ENCODE assay signal across 8 cellular contexts in genomic region chr1:112700290-112701226, GRCh38. TPM values are rescaled to one million over a fixed set of nuclear protein-coding genes. Genes with fewer than 3 reads are reported as not detected.
DNase-seq lines count a peak whose midpoint lies in the region; ATAC-seq, FAIRE-seq and TF ChIP-seq lines count a peak whose summit lies in the region.

No MANE protein-coding gene starts in this region.

- FAIRE-seq in H54 (lab: Jason Lieb, UNC), result peak; percentile 69

- DNase-seq in DMS 273 (lab: John Stamatoyannopoulos, UW; ENCODE audit: unreplicated experiment) (peak; percentile 97), H54 (ENCODE audit: insufficient read length, low spot score) (peak; percentile 80), NCI-H1048 (lab: John Stamatoyannopoulos, UW) (peak; percentile 40), T-helper 1 cell (peak in 4 of 5 donors; percentile 44 to 49 (median 47)), astrocyte of the cerebellum (ENCODE audit: low read depth) (peak; percentile 92), hepatic stellate cell (ENCODE audit: low spot score) (peak; percentile 93), renal cortical epithelial cell (ENCODE audit: low read depth) (peak; percentile 92)

- in situ Hi-C loops in astrocyte of the cerebellum (cut with HindIII; ENCODE audit: low sequenced_read_pairs), result no loop called here

- ATAC-seq in GM21529 (IDR thresholded peaks at IDR 0.05; ENCODE audit: unreplicated experiment), result no peak

- TF ChIP-seq POLR2A in H54 (IDR thresholded peaks at IDR 0.05; ENCODE audit: low read depth, low read length), result no peak; the same call in 1 of the 2 replicates

- H3K4me3 ChIP-seq in astrocyte of the cerebellum (ENCODE audit: low read depth, low read length), result no peak overlapping the region

- no peak for TF ChIP-seq CTCF in astrocyte of the cerebellum (IDR thresholded peaks at IDR 0.05; ENCODE audit: low read depth, low read length, missing control alignments)

RNA-seq across cellular contexts. Expression of gene RHOC, which starts 6.4 kb away (rescaled TPM):
- total RNA-seq in renal cortical epithelial cell, result 516 and 1,250 TPM in 2 replicates

RNA-seq across cellular contexts. Expression of gene PPM1J, which starts 14.6 kb away (rescaled TPM):
- total RNA-seq in renal cortical epithelial cell, result 2.5 and 2.6 TPM in 2 replicates

RNA-seq across cellular contexts. Expression of gene MOV10, which starts 26.1 kb away (rescaled TPM):
- 35.4 and 48.9 TPM in 2 replicates for total RNA-seq in renal cortical epithelial cell

Comparison
In these comparisons a context has a peak if more than half of its experiments do, and no peak if none do; other contexts are left out.
1. DNase-seq: peak in every context shown above with its lines; median percentile 97 in DMS 273; 93 in hepatic stellate cell; 92 in astrocyte of the cerebellum; 92 in renal cortical epithelial cell; 80 in H54; 47 in T-helper 1 cell; 40 in NCI-H1048.